In genomic region chr1:205434738-205435137, GRCh38 we compare ENCODE assay signal across 20 cellular contexts. TPM values are rescaled to one million over a fixed set of nuclear protein-coding genes. Genes with fewer than 3 reads are reported as not detected.
DNase-seq lines count a peak whose midpoint lies in the region; ATAC-seq and TF ChIP-seq lines count a peak whose summit lies in the region.
"Had no signal": no experiment of that assay in that cellular context is flagged by ENCODE, and none has a peak within 500 bp of the region (broad histone marks: within the 10 kb centered on the region; RNA-seq: fewer than 3 reads in every experiment).

No MANE protein-coding gene starts in this region.

- no peak for ATAC-seq in GM21619 (IDR thresholded peaks at IDR 0.05; ENCODE audit: unreplicated experiment)
- ATAC-seq in GM21360 (IDR thresholded peaks at IDR 0.05; ENCODE audit: unreplicated experiment) = no peak
- ATAC-seq: Right ventricle myocardium inferior; stimulated activated naive CD8-positive, alpha-beta T cell treated with anti-CD3 and anti-CD28 coated beads, Interleukin-15, amount 100 ng/mL, for 72 hours had no signal

- H3K27me3 Mint-ChIP-seq in activated naive CD4-positive, alpha-beta T cell treated with anti-CD3 and anti-CD28 coated beads, Interleukin-2, amount 10 ng/mL, durations not matched to agents 7 days and 5 days = peaks cover 71% of the 10 kb centered on the region
- H3K27me3 Mint-ChIP-seq: naive B cell had no signal

- peaks cover 12% of the 10 kb centered on the region for H3K4me1 Mint-ChIP-seq in activated naive CD4-positive, alpha-beta T cell treated with anti-CD3 and anti-CD28 coated beads, Interleukin-2, amount 10 ng/mL, durations not matched to agents 7 days and 5 days

- H3K9me3 Mint-ChIP-seq in activated naive CD4-positive, alpha-beta T cell treated with anti-CD3 and anti-CD28 coated beads, Interleukin-2, amount 10 ng/mL, durations not matched to agents 7 days and 5 days = no peaks in the 10 kb centered on the region
- H3K9me3 Mint-ChIP-seq: activated CD4-positive, alpha-beta T cell treated with anti-CD3 and anti-CD28 coated beads, Interleukin-2, amount 10 ng/mL, durations not matched to agents 24 days and 14 days; dendritic cell treated with granulocyte-macrophage colony-stimulating factor and Interleukin-4, amounts not matched to agents 40 ng/mL and 50 ng/mL, for 4 days; H9; naive B cell; stimulated activated naive CD8-positive, alpha-beta T cell treated with anti-CD3 and anti-CD28 coated beads, Interleukin-15, amount 100 ng/mL, for 72 hours had no signal

- CTCF ChIA-PET in activated naive CD4-positive, alpha-beta T cell treated with anti-CD3 and anti-CD28 coated beads, Interleukin-2, amount 10 ng/mL, durations not matched to agents 7 days and 5 days (lab: Charles Lee) = interaction anchor here (1.0 kb wide), 1 partner anchor 92 kb away, joined by 3 read pairs; no protein-coding TSS in a partner anchor

- no peak for TF ChIP-seq CTCF in GM20000 (IDR thresholded peaks at IDR 0.05; ENCODE audit: extremely low read depth, missing control alignments)

- no peaks in the 10 kb centered on the region for H3K36me3 Mint-ChIP-seq in activated naive CD4-positive, alpha-beta T cell treated with anti-CD3 and anti-CD28 coated beads, Interleukin-2, amount 10 ng/mL, durations not matched to agents 7 days and 5 days
- H3K36me3 Mint-ChIP-seq: naive B cell had no signal

- H3K27ac Mint-ChIP-seq in activated naive CD4-positive, alpha-beta T cell treated with anti-CD3 and anti-CD28 coated beads, Interleukin-2, amount 10 ng/mL, durations not matched to agents 7 days and 5 days = no peak overlapping the region
- H3K27ac Mint-ChIP-seq: activated CD4-positive, alpha-beta T cell treated with anti-CD3 and anti-CD28 coated beads, Interleukin-2, amount 10 ng/mL, durations not matched to agents 24 days and 14 days; dendritic cell treated with granulocyte-macrophage colony-stimulating factor and Interleukin-4, amounts not matched to agents 40 ng/mL and 50 ng/mL, for 4 days; H9; stimulated activated naive CD8-positive, alpha-beta T cell treated with anti-CD3 and anti-CD28 coated beads, Interleukin-15, amount 100 ng/mL, for 72 hours had no signal

- H3K4me3 Mint-ChIP-seq in activated naive CD4-positive, alpha-beta T cell treated with anti-CD3 and anti-CD28 coated beads, Interleukin-2, amount 10 ng/mL, durations not matched to agents 7 days and 5 days = no peak overlapping the region
- H3K4me3 Mint-ChIP-seq: activated CD4-positive, alpha-beta T cell treated with anti-CD3 and anti-CD28 coated beads, Interleukin-2, amount 10 ng/mL, durations not matched to agents 24 days and 14 days; dendritic cell treated with granulocyte-macrophage colony-stimulating factor and Interleukin-4, amounts not matched to agents 40 ng/mL and 50 ng/mL, for 4 days; H9; stimulated activated naive CD8-positive, alpha-beta T cell treated with anti-CD3 and anti-CD28 coated beads, Interleukin-15, amount 100 ng/mL, for 72 hours had no signal

- DNase-seq in NCI-H2227 (lab: John Stamatoyannopoulos, UW; ENCODE audit: unreplicated experiment) = peak; percentile 36
- no peak for DNase-seq in NCI-H2227 treated with DMSO at 0.1 percent for 48 hours (lab: John Stamatoyannopoulos, UW)
- DNase-seq in NCI-H2107 (lab: John Stamatoyannopoulos, UW) = peak; percentile 56
- peak; percentile 24 for DNase-seq in SK-N-DZ (ENCODE audit: low spot score)
- no peak for DNase-seq in activated naive CD4-positive, alpha-beta T cell treated with anti-CD3 and anti-CD28 coated beads, Interleukin-2, amount 10 ng/mL, durations not matched to agents 7 days and 5 days
- no peak for DNase-seq in GM20000 (ENCODE audit: low spot score)
- DNase-seq: activated CD4-positive, alpha-beta T cell treated with anti-CD3 and anti-CD28 coated beads, Interleukin-2, amount 10 ng/mL, durations not matched to agents 24 days and 14 days; GDM1; H9; kidney; naive B cell; NCI-H2029 treated with DMSO at 0.1 percent for 48 hours; stimulated activated CD4-positive, alpha-beta T cell treated with anti-CD3 and anti-CD28 coated beads, Interleukin-2, amount 100 ng/mL, for 48 hours; stimulated activated naive CD8-positive, alpha-beta T cell treated with anti-CD3 and anti-CD28 coated beads, Interleukin-15, amount 100 ng/mL, for 72 hours; trophoblast cell had no signal

RNA-seq across cellular contexts. Expression of gene LEMD1, which starts 12.9 kb away (rescaled TPM):
- polyA plus RNA-seq in SK-N-DZ (2014; cell fraction: cytosol; rRNA removed) = not detected in 2 replicates
- not detected in 2 replicates for polyA plus RNA-seq in SK-N-DZ (2014; cell fraction: nucleus; rRNA removed)
- polyA plus RNA-seq: BJ had no signal

RNA-seq across cellular contexts. Expression of gene BLACAT1, which starts 21.1 kb away (rescaled TPM):
- 0.06 and 0.24 TPM in 2 replicates for polyA plus RNA-seq in SK-N-DZ (2014; cell fraction: cytosol; rRNA removed)
- polyA plus RNA-seq in SK-N-DZ (2014; cell fraction: nucleus; rRNA removed) = not detected in 2 replicates

Comparison
In these comparisons a context has a peak if more than half of its experiments do, and no peak if none do; other contexts are left out.
1. DNase-seq: peak in NCI-H2227 (single experiment), NCI-H2107 (single experiment) and SK-N-DZ (single experiment); none in NCI-H2227 treated with DMSO at 0.1 percent for 48 hours (single experiment), activated naive CD4-positive, alpha-beta T cell treated with anti-CD3 and anti-CD28 coated beads, Interleukin-2, amount 10 ng/mL, durations not matched to agents 7 days and 5 days (single experiment) and GM20000 (single experiment).